ENCODE assay signal across 21 cellular contexts in the genomic region with DNA sequence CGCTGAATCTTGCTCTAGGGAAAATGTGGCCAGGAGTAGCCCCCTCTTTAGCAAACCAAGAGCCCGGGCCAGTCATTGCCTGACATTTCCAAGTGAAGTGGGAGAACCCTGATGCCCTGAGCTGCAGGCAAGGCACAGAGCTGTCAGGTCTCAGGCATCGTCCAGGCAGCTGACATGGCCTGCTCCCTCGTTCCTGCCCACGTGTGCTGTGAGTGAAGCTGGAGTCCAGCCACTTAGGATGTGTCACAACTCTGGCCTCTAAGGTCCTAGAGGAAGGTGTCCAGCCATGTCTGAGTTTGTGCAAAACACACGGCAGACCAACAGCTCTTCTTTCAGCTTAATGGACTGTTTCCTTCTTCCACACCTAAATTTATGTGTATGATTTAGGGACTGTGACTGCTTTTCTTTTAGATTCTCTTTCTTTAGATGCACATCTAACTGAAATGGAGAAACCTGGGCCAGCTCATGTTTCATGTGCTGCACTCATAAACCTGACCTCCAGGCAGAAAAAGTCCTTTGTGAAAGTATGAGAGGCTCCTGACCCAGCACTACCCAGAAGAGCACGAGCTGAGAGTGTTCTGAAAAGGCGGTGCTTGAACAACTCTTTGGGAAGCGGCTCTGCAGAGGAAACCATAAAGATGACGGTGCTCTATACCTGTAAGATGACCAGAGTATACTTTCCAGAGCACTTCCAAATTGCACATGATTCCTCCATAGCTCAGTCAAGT. TPM values are rescaled to one million over a fixed set of nuclear protein-coding genes. Genes with fewer than 3 reads are reported as not detected.
A peak's percentile ranks its signal among the peaks of the same experiment; 100 is the strongest.
DNase-seq lines count a peak whose midpoint lies in the region; ATAC-seq and TF ChIP-seq lines count a peak whose summit lies in the region.
"Had no signal": no experiment of that assay in that cellular context is flagged by ENCODE, and none has a peak within 500 bp of the region (broad histone marks: within the 10 kb centered on the region; RNA-seq: fewer than 3 reads in every experiment).

No MANE protein-coding gene starts in this region.

- no peaks in the 10 kb centered on the region for H3K9me3 Mint-ChIP-seq in activated CD8-positive, alpha-beta memory T cell treated with anti-CD3 and anti-CD28 coated beads, Interleukin-2, amount 10 ng/mL, durations not matched to agents 7 days and 5 days (ENCODE audit: low read depth)
- H3K9me3 Mint-ChIP-seq: CD4-positive, alpha-beta T cell; nephron; stimulated activated naive CD8-positive, alpha-beta T cell treated with anti-CD3 and anti-CD28 coated beads, Interleukin-15, amount 100 ng/mL, for 72 hours; T-helper 2 cell treated with Interferon-gamma antibody and Interleukin-4, amounts not matched to agents 5 μg/mL and 100 μg/mL, for 36 hours had no signal

- DNase-seq in activated CD8-positive, alpha-beta memory T cell treated with anti-CD3 and anti-CD28 coated beads, Interleukin-2, amount 10 ng/mL, durations not matched to agents 7 days and 5 days, result peak; percentile 31
- DNase-seq in activated CD8-positive, alpha-beta memory T cell treated with anti-CD3 and anti-CD28 coated beads, Interleukin-2, amount 50 U/mL, for 4 hours, result no peak
- DNase-seq in cardiac fibroblast (ENCODE audit: low read depth in 2 of 2) (peak; percentile 40 to 62), right atrium auricular region (ENCODE audit: low spot score) (no peak), testis (peak; percentile 3), trophoblast cell (no peak)
- DNase-seq: CD4-positive, alpha-beta T cell; glutamatergic neuron; mesendoderm; NCI-H2081; NCI-H526 treated with DMSO at 0.1 percent for 48 hours; SJCRH30; stimulated activated naive CD8-positive, alpha-beta T cell treated with anti-CD3 and anti-CD28 coated beads, Interleukin-15, amount 100 ng/mL, for 72 hours; uterus had no signal

- H3K36me3 ChIP-seq in right atrium auricular region (peaks cover 24% of the 10 kb centered on the region), testis (ENCODE audit: low read depth, missing control alignments) (no peaks in the 10 kb centered on the region), trophoblast cell (ENCODE audit: control insufficient read depth in 1 of 2, insufficient read depth in 2 of 2, low read length in 2 of 2) (peaks cover 4 to 9% of the 10 kb centered on the region in 2 experiments)
- H3K36me3 ChIP-seq: SJCRH30, uterus had no signal

- no peak overlapping the region for H3K4me3 Mint-ChIP-seq in activated CD8-positive, alpha-beta memory T cell treated with anti-CD3 and anti-CD28 coated beads, Interleukin-2, amount 10 ng/mL, durations not matched to agents 7 days and 5 days
- H3K4me3 Mint-ChIP-seq: CD4-positive, alpha-beta T cell; nephron; stimulated activated naive CD8-positive, alpha-beta T cell treated with anti-CD3 and anti-CD28 coated beads, Interleukin-15, amount 100 ng/mL, for 72 hours; T-helper 2 cell treated with Interferon-gamma antibody and Interleukin-4, amounts not matched to agents 5 μg/mL and 100 μg/mL, for 36 hours had no signal

- no peak overlapping the region for H3K23ac ChIP-seq in trophoblast cell (ENCODE audit: low read length)

- H4K91ac ChIP-seq in trophoblast cell (ENCODE audit: low read depth, low read length), result no peak overlapping the region

- no peaks in the 10 kb centered on the region for H3K79me2 ChIP-seq in trophoblast cell (ENCODE audit: control insufficient read depth, insufficient read depth, low read length, poor library complexity)

- H4K8ac ChIP-seq in trophoblast cell (ENCODE audit: low read depth, low read length), result no peak overlapping the region

- no peak overlapping the region for H3K4ac ChIP-seq in trophoblast cell (ENCODE audit: low read depth, low read length)

- H3K27me3 Mint-ChIP-seq in activated CD8-positive, alpha-beta memory T cell treated with anti-CD3 and anti-CD28 coated beads, Interleukin-2, amount 10 ng/mL, durations not matched to agents 7 days and 5 days, result no peaks in the 10 kb centered on the region
- H3K27me3 Mint-ChIP-seq: CD4-positive, alpha-beta T cell; stimulated activated naive CD8-positive, alpha-beta T cell treated with anti-CD3 and anti-CD28 coated beads, Interleukin-15, amount 100 ng/mL, for 72 hours had no signal

- no peak overlapping the region for H3K9ac ChIP-seq in trophoblast cell (ENCODE audit: low read length)

- H3K14ac ChIP-seq in trophoblast cell (ENCODE audit: low read length), result no peak overlapping the region

- H2BK5ac ChIP-seq in trophoblast cell (ENCODE audit: low read depth, low read length, poor library complexity), result no peak overlapping the region

- H3K4me3 ChIP-seq in cardiac fibroblast (replicated peaks in 1 of 2; ENCODE audit: low read depth in 2 of 2, low read length in 2 of 2) (no peak overlapping the region), right atrium auricular region (no peak overlapping the region), testis (no peak overlapping the region), trophoblast cell (ENCODE audit: low read depth, low read length) (no peak overlapping the region)
- H3K4me3 ChIP-seq: ascending aorta, coronary artery, SJCRH30, uterus had no signal

- H2BK12ac ChIP-seq in trophoblast cell (ENCODE audit: low read length), result no peak overlapping the region

- ATAC-seq in activated CD8-positive, alpha-beta memory T cell treated with anti-CD3 and anti-CD28 coated beads, Interleukin-2, amount 10 ng/mL, durations not matched to agents 7 days and 5 days, result no peak
- ATAC-seq in HG03175 (IDR thresholded peaks at IDR 0.05; ENCODE audit: unreplicated experiment) (no peak), HG03457 (IDR thresholded peaks at IDR 0.05; ENCODE audit: unreplicated experiment) (no peak)
- ATAC-seq: stimulated activated naive CD8-positive, alpha-beta T cell treated with anti-CD3 and anti-CD28 coated beads, Interleukin-15, amount 100 ng/mL, for 72 hours had no signal

- peaks cover 17% of the 10 kb centered on the region for H3K36me3 Mint-ChIP-seq in activated CD8-positive, alpha-beta memory T cell treated with anti-CD3 and anti-CD28 coated beads, Interleukin-2, amount 10 ng/mL, durations not matched to agents 7 days and 5 days

- H3K18ac ChIP-seq in trophoblast cell (ENCODE audit: low read length), result no peak overlapping the region

- H3K27ac Mint-ChIP-seq in activated CD8-positive, alpha-beta memory T cell treated with anti-CD3 and anti-CD28 coated beads, Interleukin-2, amount 10 ng/mL, durations not matched to agents 7 days and 5 days, result no peak overlapping the region
- H3K27ac Mint-ChIP-seq: CD4-positive, alpha-beta T cell; T-helper 2 cell treated with Interferon-gamma antibody and Interleukin-4, amounts not matched to agents 5 μg/mL and 100 μg/mL, for 36 hours had no signal

- no peak overlapping the region for H3K4me2 ChIP-seq in trophoblast cell (ENCODE audit: low read length)

- H4K12ac ChIP-seq in trophoblast cell (ENCODE audit: low read depth, low read length), result no peak overlapping the region

- no peak overlapping the region for H2BK120ac ChIP-seq in trophoblast cell (ENCODE audit: insufficient read depth, low read length, poor library complexity)

- TF ChIP-seq CTCF in cardiac fibroblast (IDR thresholded peaks at IDR 0.05; ENCODE audit: low read depth, low read length), result no peak
- TF ChIP-seq CTCF in right atrium auricular region (IDR thresholded peaks at IDR 0.05), result no peak
- TF ChIP-seq CTCF in testis (IDR thresholded peaks at IDR 0.05), result no peak

- H3K79me1 ChIP-seq in trophoblast cell (ENCODE audit: low read length), result no peaks in the 10 kb centered on the region

- H3K4me1 ChIP-seq in right atrium auricular region (no peaks in the 10 kb centered on the region), testis (no peaks in the 10 kb centered on the region), trophoblast cell (ENCODE audit: control insufficient read depth in 1 of 2, insufficient read depth in 2 of 2, low read length in 2 of 2) (no peaks in the 10 kb centered on the region)
- H3K4me1 ChIP-seq: ascending aorta, SJCRH30, uterus had no signal

- H2AK5ac ChIP-seq in trophoblast cell (ENCODE audit: low read length), result no peak overlapping the region

- 72 to 81% methylated on average over 9 to 10 of the region's 10 CpGs for WGBS in testis, 2 donors
- WGBS in trophoblast cell (ENCODE audit: extremely low coverage, insufficient coverage, insufficient read length), result no CpG with 5 or more reads among the region's 10 CpGs

- H3K27ac ChIP-seq in right atrium auricular region (peak overlapping the region; percentile 13 to 50), testis (no peak overlapping the region), trophoblast cell (ENCODE audit: low read depth, low read length) (no peak overlapping the region)
- H3K27ac ChIP-seq: ascending aorta, coronary artery, epithelial cell of prostate, SJCRH30, uterus had no signal

- H3K9me3 ChIP-seq in right atrium auricular region (no peaks in the 10 kb centered on the region), testis (no peaks in the 10 kb centered on the region), trophoblast cell (ENCODE audit: insufficient read depth, low read depth, low read length) (no peaks in the 10 kb centered on the region)
- H3K9me3 ChIP-seq: ascending aorta, SJCRH30, uterus had no signal

- H3K4me1 Mint-ChIP-seq in activated CD8-positive, alpha-beta memory T cell treated with anti-CD3 and anti-CD28 coated beads, Interleukin-2, amount 10 ng/mL, durations not matched to agents 7 days and 5 days, result peaks cover 4% of the 10 kb centered on the region
- H3K4me1 Mint-ChIP-seq: nephron had no signal

- CTCF ChIA-PET in activated CD8-positive, alpha-beta memory T cell treated with anti-CD3 and anti-CD28 coated beads, Interleukin-2, amount 10 ng/mL, durations not matched to agents 7 days and 5 days (lab: Charles Lee), result interaction anchor here (1.4 to 10.7 kb wide), 3 partner anchors 9 to 23 kb away, joined by 4 to 133 read pairs (median 12); no protein-coding TSS in a partner anchor

- H3K27me3 ChIP-seq in right atrium auricular region (no peaks in the 10 kb centered on the region), testis (no peaks in the 10 kb centered on the region), trophoblast cell (ENCODE audit: insufficient read depth, low read length) (no peaks in the 10 kb centered on the region)
- H3K27me3 ChIP-seq: ascending aorta, SJCRH30, uterus had no signal

- no peak for TF ChIP-seq POLR2A in testis (IDR thresholded peaks at IDR 0.05)

- intact Hi-C loops in testis (cut with DNase I; ENCODE audit: low total_unique reads), result no loop called here

- no peak overlapping the region for H2AFZ ChIP-seq in trophoblast cell (ENCODE audit: insufficient read depth, low read length, poor library complexity)

RNA-seq across cellular contexts. Expression of gene LIMD2, which starts 14.8 kb away (rescaled TPM):
- total RNA-seq in activated CD8-positive, alpha-beta memory T cell treated with anti-CD3 and anti-CD28 coated beads, Interleukin-2, amount 10 ng/mL, durations not matched to agents 7 days and 5 days, result 100 to 1,000 TPM; 303 to 356 TPM
- total RNA-seq in right atrium auricular region (1 to 10 TPM; 2.7 to 5.6 TPM), testis (10 to 100 TPM; 21.9 to 22.9 TPM)
- 22.8 TPM for polyA plus RNA-seq in testis (ENCODE audit: insufficient read depth, low read depth, low replicate concordance)
- polyA plus RNA-seq in trophoblast cell (2013), result 25.4 TPM in 2 replicates

RNA-seq across cellular contexts. Expression of gene STRADA, which starts 26.9 kb away (rescaled TPM):
- total RNA-seq in activated CD8-positive, alpha-beta memory T cell treated with anti-CD3 and anti-CD28 coated beads, Interleukin-2, amount 10 ng/mL, durations not matched to agents 7 days and 5 days, result 10 to 100 TPM; 59.9 to 76.8 TPM
- 10 to 100 TPM; 13.1 to 14.4 TPM for total RNA-seq in right atrium auricular region
- 10 to 100 TPM; 55.3 to 78.7 TPM for total RNA-seq in testis
- 142 TPM for polyA plus RNA-seq in testis (ENCODE audit: insufficient read depth, low read depth, low replicate concordance)
- 13.0 and 13.1 TPM in 2 replicates for polyA plus RNA-seq in trophoblast cell (2013)

RNA-seq across cellular contexts. Expression of gene CCDC47, which starts 58.7 kb away (rescaled TPM):
- total RNA-seq in activated CD8-positive, alpha-beta memory T cell treated with anti-CD3 and anti-CD28 coated beads, Interleukin-2, amount 10 ng/mL, durations not matched to agents 7 days and 5 days, result 10 to 100 TPM; 55.7 to 71.1 TPM
- total RNA-seq in right atrium auricular region (10 to 100 TPM; 57.1 to 69.7 TPM), testis (10 to 100 TPM; 65.7 to 68.0 TPM)
- polyA plus RNA-seq in testis (ENCODE audit: insufficient read depth, low read depth, low replicate concordance), result 52.4 TPM
- 77.1 and 78.4 TPM in 2 replicates for polyA plus RNA-seq in trophoblast cell (2013)

RNA-seq across cellular contexts. Expression of gene DDX42, which starts 59.3 kb away (rescaled TPM):
- 100 to 1,000 TPM; 121 to 123 TPM for total RNA-seq in activated CD8-positive, alpha-beta memory T cell treated with anti-CD3 and anti-CD28 coated beads, Interleukin-2, amount 10 ng/mL, durations not matched to agents 7 days and 5 days
- total RNA-seq in right atrium auricular region, result 10 to 100 TPM; 39.9 to 41.0 TPM
- total RNA-seq in testis, result 100 to 1,000 TPM; 173 to 203 TPM
- 124 TPM for polyA plus RNA-seq in testis (ENCODE audit: insufficient read depth, low read depth, low replicate concordance)
- polyA plus RNA-seq in trophoblast cell (2013), result 54.6 and 57.5 TPM in 2 replicates

Comparison
In these comparisons a context has a peak if more than half of its experiments do, and no peak if none do; other contexts are left out.
1. DNase-seq: peak in activated CD8-positive, alpha-beta memory T cell treated with anti-CD3 and anti-CD28 coated beads, Interleukin-2, amount 10 ng/mL, durations not matched to agents 7 days and 5 days (single experiment), cardiac fibroblast (2 of 2) and testis (single experiment); none in activated CD8-positive, alpha-beta memory T cell treated with anti-CD3 and anti-CD28 coated beads, Interleukin-2, amount 50 U/mL, for 4 hours (single experiment), right atrium auricular region (single experiment) and trophoblast cell (0 of 2).
2. H3K27ac ChIP-seq: peak in right atrium auricular region (2 of 2); none in testis (0 of 2) and trophoblast cell (single experiment).
3. RNA of gene LIMD2, which starts 14.8 kb away (total RNA-seq): 303 to 356 TPM in activated CD8-positive, alpha-beta memory T cell treated with anti-CD3 and anti-CD28 coated beads, Interleukin-2, amount 10 ng/mL, durations not matched to agents 7 days and 5 days; 21.9 to 22.9 TPM in testis and 2.7 to 5.6 TPM in right atrium auricular region; every median in the first group is over 10 times any median in the second.